In genomic region chr6:120378582-120379220, GRCh38 we compare ENCODE assay signal across 8 cellular contexts.
A peak's percentile ranks its signal among the peaks of the same experiment; 100 is the strongest.
DNase-seq lines count a peak whose midpoint lies in the region; ATAC-seq and TF ChIP-seq lines count a peak whose summit lies in the region.

No MANE protein-coding gene starts in this region.

- no peaks in the 10 kb centered on the region for H3K4me1 ChIP-seq in heart left ventricle
- H3K4me1 ChIP-seq in right atrium auricular region, result no peaks in the 10 kb centered on the region

- POLR2A ChIA-PET in activated CD4-positive, alpha-beta T cell treated with anti-CD3 and anti-CD28 coated beads, Interleukin-2, amount 10 ng/mL, durations not matched to agents 7 days and 5 days (lab: Charles Lee), result no interaction called here

- no peaks in the 10 kb centered on the region for H3K4me1 Mint-ChIP-seq in activated CD4-positive, alpha-beta T cell treated with anti-CD3 and anti-CD28 coated beads, Interleukin-2, amount 10 ng/mL, durations not matched to agents 7 days and 5 days

- H3K27ac ChIP-seq in heart left ventricle (no peak overlapping the region), right atrium auricular region (no peak overlapping the region), neural cell (ENCODE audit: low read length) (no peak overlapping the region)

- H3K9me3 ChIP-seq in heart left ventricle (no peaks in the 10 kb centered on the region), right atrium auricular region (no peaks in the 10 kb centered on the region), neural cell (ENCODE audit: low read length) (no peaks in the 10 kb centered on the region)

- H3K4me2 ChIP-seq in neural cell (ENCODE audit: low read length), result no peak overlapping the region

- no peak for DNase-seq in heart left ventricle
- no peak for DNase-seq in right atrium auricular region (ENCODE audit: low spot score)
- DNase-seq in NCI-H1105 (lab: John Stamatoyannopoulos, UW), result peak; percentile 16
- peak; percentile 43 for DNase-seq in amniotic epithelial cell (ENCODE audit: low read depth)
- DNase-seq in OCI-M2 (lab: John Stamatoyannopoulos, UW; ENCODE audit: unreplicated experiment), result no peak
- DNase-seq in activated CD4-positive, alpha-beta T cell treated with anti-CD3 and anti-CD28 coated beads, Interleukin-2, amount 10 ng/mL, durations not matched to agents 7 days and 5 days, result no peak

- H3K36me3 ChIP-seq in heart left ventricle (no peaks in the 10 kb centered on the region), right atrium auricular region (no peaks in the 10 kb centered on the region), neural cell (ENCODE audit: insufficient read depth, low read length) (no peaks in the 10 kb centered on the region)

- H3K9me3 Mint-ChIP-seq in activated CD4-positive, alpha-beta T cell treated with anti-CD3 and anti-CD28 coated beads, Interleukin-2, amount 10 ng/mL, durations not matched to agents 7 days and 5 days, result no peaks in the 10 kb centered on the region

- H2AFZ ChIP-seq in neural cell (ENCODE audit: low read depth, low read length), result no peak overlapping the region

- no peak overlapping the region for H3K4me3 Mint-ChIP-seq in activated CD4-positive, alpha-beta T cell treated with anti-CD3 and anti-CD28 coated beads, Interleukin-2, amount 10 ng/mL, durations not matched to agents 7 days and 5 days

- no peaks in the 10 kb centered on the region for H3K27me3 Mint-ChIP-seq in activated CD4-positive, alpha-beta T cell treated with anti-CD3 and anti-CD28 coated beads, Interleukin-2, amount 10 ng/mL, durations not matched to agents 7 days and 5 days

- TF ChIP-seq EP300 in neural cell (conservative IDR thresholded peaks at IDR 0.05; ENCODE audit: poor library complexity, severe bottlenecking), result no peak

- CTCF ChIA-PET in activated CD4-positive, alpha-beta T cell treated with anti-CD3 and anti-CD28 coated beads, Interleukin-2, amount 10 ng/mL, durations not matched to agents 7 days and 5 days (lab: Charles Lee), result no interaction called here

- H3K79me2 ChIP-seq in neural cell (replicated peaks; ENCODE audit: insufficient read depth, low read length), result no peaks in the 10 kb centered on the region

- no peak for ATAC-seq in heart left ventricle
- peak; percentile 84 for ATAC-seq in HG02759 (IDR thresholded peaks at IDR 0.05; ENCODE audit: unreplicated experiment)

- TF ChIP-seq CTCF in heart left ventricle (IDR thresholded peaks at IDR 0.05) (peak in 9 of 12 donors; percentile 11 to 53 (median 36)), right atrium auricular region (IDR thresholded peaks at IDR 0.05) (peak in 1 of 2 donors; percentile 48), neural cell (IDR thresholded peaks at IDR 0.05; ENCODE audit: poor library complexity, severe bottlenecking) (peak; percentile 53)

- H3K27me3 ChIP-seq in heart left ventricle, result no peaks in the 10 kb centered on the region
- no peaks in the 10 kb centered on the region for H3K27me3 ChIP-seq in right atrium auricular region
- H3K27me3 ChIP-seq in neural cell (ENCODE audit: insufficient read depth, low read depth, low read length), result no peaks in the 10 kb centered on the region

- no peak for TF ChIP-seq POLR2A in heart left ventricle (IDR thresholded peaks at IDR 0.05)

- TF ChIP-seq RAD21 in neural cell (conservative IDR thresholded peaks at IDR 0.05), result no peak

- intact Hi-C loops in heart left ventricle (cut with DNase I), result no loop called here

- H3K27ac Mint-ChIP-seq in activated CD4-positive, alpha-beta T cell treated with anti-CD3 and anti-CD28 coated beads, Interleukin-2, amount 10 ng/mL, durations not matched to agents 7 days and 5 days, result no peak overlapping the region

- H3F3A ChIP-seq in neural cell (ENCODE audit: insufficient read depth, low read length, poor library complexity, severe bottlenecking), result no peaks in the 10 kb centered on the region

- no peaks in the 10 kb centered on the region for H3K9me2 ChIP-seq in neural cell (ENCODE audit: insufficient read depth, low read length)

- no peak overlapping the region for H3K9ac ChIP-seq in neural cell (ENCODE audit: low read length)

- H4K20me1 ChIP-seq in neural cell (ENCODE audit: insufficient read depth), result no peaks in the 10 kb centered on the region

- H3K4me3 ChIP-seq in heart left ventricle (no peak overlapping the region), right atrium auricular region (no peak overlapping the region), neural cell (ENCODE audit: low read length) (no peak overlapping the region)

- no peaks in the 10 kb centered on the region for H3K36me3 Mint-ChIP-seq in activated CD4-positive, alpha-beta T cell treated with anti-CD3 and anti-CD28 coated beads, Interleukin-2, amount 10 ng/mL, durations not matched to agents 7 days and 5 days (ENCODE audit: low read depth)

- 37 to 46% (median 43%) methylated on average over 3 of the region's 3 CpGs for WGBS in heart left ventricle, 4 donors

TF ChIP-seq in neural cell, 6 proteins besides CTCF, POLR2A, EP300 and RAD21:
- TF ChIP-seq REST (IDR thresholded peaks at IDR 0.05; ENCODE audit: borderline replicate concordance) (no peak), MXI1 (conservative IDR thresholded peaks at IDR 0.05; ENCODE audit: poor library complexity, severe bottlenecking) (no peak), POLR2AphosphoS5 (IDR thresholded peaks at IDR 0.05) (no peak), EZH2 (IDR thresholded peaks at IDR 0.05; ENCODE audit: borderline replicate concordance, insufficient read depth, low read length, poor library complexity, severe bottlenecking) (no peak), TAF1 (IDR thresholded peaks at IDR 0.05; ENCODE audit: low read depth) (no peak), SMC3 (conservative IDR thresholded peaks at IDR 0.05; ENCODE audit: poor library complexity) (peak; percentile 31)

Comparison
In these comparisons a context has a peak if more than half of its experiments do, and no peak if none do; other contexts are left out.
1. DNase-seq: peak in NCI-H1105 (single experiment) and amniotic epithelial cell (single experiment); none in heart left ventricle (0 of 5), right atrium auricular region (single experiment), OCI-M2 (single experiment) and activated CD4-positive, alpha-beta T cell treated with anti-CD3 and anti-CD28 coated beads, Interleukin-2, amount 10 ng/mL, durations not matched to agents 7 days and 5 days (single experiment).